ENCODE assay signal across 17 cellular contexts in the genomic region with DNA sequence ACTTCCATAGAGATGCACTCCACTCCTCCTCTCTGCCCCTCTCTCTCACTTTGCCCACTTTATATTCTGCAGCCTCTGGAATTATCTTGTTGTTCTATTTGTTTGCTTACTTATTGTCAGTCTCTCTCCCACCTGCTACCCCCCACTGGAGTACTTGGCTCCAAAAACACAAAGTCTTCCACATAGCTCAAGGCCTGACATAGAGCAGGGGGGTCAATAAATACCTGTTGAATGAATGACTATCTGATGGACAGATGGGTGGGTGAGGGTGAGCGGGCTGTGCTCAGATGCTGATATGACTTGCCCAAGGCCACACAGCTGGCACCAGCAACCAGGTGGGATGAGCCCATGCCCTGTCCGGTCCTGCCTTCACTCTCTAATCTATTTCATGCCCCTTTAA. TPM values are rescaled to one million over a fixed set of nuclear protein-coding genes. Genes with fewer than 3 reads are reported as not detected.
DNase-seq lines count a peak whose midpoint lies in the region; ATAC-seq, FAIRE-seq and TF ChIP-seq lines count a peak whose summit lies in the region.
"Had no signal": no experiment of that assay in that cellular context is flagged by ENCODE, and none has a peak within 500 bp of the region (broad histone marks: within the 10 kb centered on the region; RNA-seq: fewer than 3 reads in every experiment).

No MANE protein-coding gene starts in this region.

- H3K36me3 ChIP-seq in SK-N-SH (replicated peaks in 1 of 2; ENCODE audit: control insufficient read depth in 1 of 2, insufficient read depth in 2 of 2, low read length in 1 of 2) (no peaks in the 10 kb centered on the region), H1 (ENCODE audit: control insufficient read depth in 2 of 4, insufficient read depth in 4 of 4, low read length in 3 of 4) (no peaks in the 10 kb centered on the region), osteoblast (ENCODE audit: insufficient read depth, low read length) (no peaks in the 10 kb centered on the region)

- H3K79me1 ChIP-seq in H1 (ENCODE audit: low read depth, low read length), result peaks cover 3% of the 10 kb centered on the region; the same call in 1 of the 2 replicates

- no peak overlapping the region for H3K18ac ChIP-seq in H1 (ENCODE audit: extremely low read depth, low read length)

- no peaks in the 10 kb centered on the region for H4K20me1 ChIP-seq in SK-N-SH (ENCODE audit: insufficient read depth)
- peaks cover 0 to 7% of the 10 kb centered on the region in 2 experiments for H4K20me1 ChIP-seq in H1 (replicated peaks in 1 of 2; ENCODE audit: control insufficient read depth in 1 of 2, insufficient read depth in 2 of 2, low read length in 2 of 2)
- no peaks in the 10 kb centered on the region for H4K20me1 ChIP-seq in osteoblast (ENCODE audit: insufficient read depth, low read length)

- H3K4me1 ChIP-seq in SK-N-SH (ENCODE audit: control insufficient read depth in 1 of 2, insufficient read depth in 2 of 2, low read depth in 1 of 2, low read length in 1 of 2), result peaks cover 0 to 35% of the 10 kb centered on the region in 2 experiments; a peak in 2 of 4 replicates
- H3K4me1 ChIP-seq in H1 (replicated peaks in 1 of 4; ENCODE audit: control insufficient read depth in 3 of 4, insufficient read depth in 4 of 4, low read length in 3 of 4), result peaks cover 0 to 9% (median 7%) of the 10 kb centered on the region in 4 experiments; a peak in 4 of 7 replicates
- H3K4me1 ChIP-seq in osteoblast (ENCODE audit: insufficient read depth, low read length), result no peaks in the 10 kb centered on the region

- no peak overlapping the region for H2AK5ac ChIP-seq in H1 (ENCODE audit: low read depth, low read length)

- no peak overlapping the region for H2BK120ac ChIP-seq in H1 (replicated peaks; ENCODE audit: low read depth, low read length)

- no peak overlapping the region for H2BK12ac ChIP-seq in H1 (ENCODE audit: low read depth, low read length)

- H3K4me2 ChIP-seq in SK-N-SH, result no peak overlapping the region
- no peak overlapping the region for H3K4me2 ChIP-seq in H1 (ENCODE audit: insufficient read depth in 1 of 2, low read depth in 2 of 2, low read length in 2 of 2)
- H3K4me2 ChIP-seq in osteoblast (ENCODE audit: insufficient read depth, low read length), result no peak overlapping the region

- TF ChIP-seq RAD21 in SK-N-SH (IDR thresholded peaks at IDR 0.05; ENCODE audit: low read length) (no peak), H1 (IDR thresholded peaks at IDR 0.05 in 1 of 2, conservative IDR thresholded peaks at IDR 0.05 in 1 of 2; ENCODE audit: low read depth in 2 of 2, low read length in 2 of 2) (no peak)

- H4K5ac ChIP-seq in H1 (ENCODE audit: insufficient read length, low read depth, low read length), result no peak overlapping the region

- no peak overlapping the region for H4K91ac ChIP-seq in H1 (replicated peaks; ENCODE audit: insufficient read length, low read length)

- H3K56ac ChIP-seq in H1 (replicated peaks; ENCODE audit: insufficient read length, low read depth, low read length), result no peak overlapping the region

- TF ChIP-seq EP300 in SK-N-SH (IDR thresholded peaks at IDR 0.05; ENCODE audit: borderline replicate concordance in 1 of 2, low read depth in 1 of 2, low read length in 1 of 2) (no peak), H1 (IDR thresholded peaks at IDR 0.05; ENCODE audit: borderline replicate concordance in 1 of 2, low read depth in 2 of 2, low read length in 2 of 2) (no peak)

- no peaks in the 10 kb centered on the region for H3K9me2 ChIP-seq in SK-N-SH

- TF ChIP-seq CTCF in SK-N-SH (IDR thresholded peaks at IDR 0.05) (no peak), H1 (IDR thresholded peaks at IDR 0.05; ENCODE audit: control extremely low read depth in 1 of 3, insufficient read depth in 1 of 3, low read depth in 1 of 3, low read length in 3 of 3) (no peak), osteoblast (IDR thresholded peaks at IDR 0.05; ENCODE audit: extremely low read depth, low read depth, low read length) (no peak)

- H3K79me2 ChIP-seq in SK-N-SH (ENCODE audit: insufficient read depth), result no peaks in the 10 kb centered on the region
- H3K79me2 ChIP-seq in H1 (ENCODE audit: control insufficient read depth in 1 of 2, insufficient read depth in 2 of 2, low read length in 2 of 2), result no peaks in the 10 kb centered on the region
- no peaks in the 10 kb centered on the region for H3K79me2 ChIP-seq in osteoblast (ENCODE audit: insufficient read depth, low read length)

- H2BK20ac ChIP-seq in H1 (ENCODE audit: low read length), result no peak overlapping the region

- H3K27ac ChIP-seq in SK-N-SH (ENCODE audit: low read depth in 2 of 2, low read length in 1 of 2), result no peak overlapping the region
- H3K27ac ChIP-seq in H1 (ENCODE audit: low read depth, low read length), result no peak overlapping the region
- H3K27ac ChIP-seq in osteoblast (ENCODE audit: low read depth, low read length), result no peak overlapping the region

- H3K4ac ChIP-seq in H1 (replicated peaks; ENCODE audit: insufficient read length, low read depth, low read length), result no peak overlapping the region

- no peak overlapping the region for H4K8ac ChIP-seq in H1 (ENCODE audit: extremely low read depth, insufficient read depth, low read length)

- H3K23ac ChIP-seq in H1 (ENCODE audit: insufficient read length), result no peak overlapping the region

- H3K14ac ChIP-seq in H1 (ENCODE audit: insufficient read length), result no peak overlapping the region

- no peaks in the 10 kb centered on the region for H3F3A ChIP-seq in SK-N-SH (replicated peaks; ENCODE audit: insufficient read depth)

- H3K27me3 ChIP-seq in SK-N-SH (ENCODE audit: insufficient read depth) (no peaks in the 10 kb centered on the region; the same call in 1 of the 2 replicates), H1 (replicated peaks in 1 of 4; ENCODE audit: control insufficient read depth in 3 of 4, extremely low read depth in 1 of 4, insufficient read depth in 3 of 4, low read length in 3 of 4) (peaks cover 0 to 2% (median 0%) of the 10 kb centered on the region in 4 experiments; a peak in 1 of 7 replicates), osteoblast (ENCODE audit: insufficient read depth, low read length) (peaks cover 47% of the 10 kb centered on the region)

- TF ChIP-seq POLR2A in H1 (IDR thresholded peaks at IDR 0.05; ENCODE audit: control extremely low read depth in 1 of 2, low read depth in 2 of 2, low read length in 2 of 2), result no peak

- H3K9ac ChIP-seq in SK-N-SH, result no peak overlapping the region
- H3K9ac ChIP-seq in H1 (replicated peaks in 1 of 4; ENCODE audit: extremely low read depth in 1 of 4, low read depth in 3 of 4, low read length in 3 of 4), result no peak overlapping the region

- POLR2A ChIA-PET in SK-N-SH (lab: Yijun Ruan, JAX), result no interaction called here
- POLR2A ChIA-PET in H1 (lab: Charles Lee; ENCODE audit: partially characterized antibody), result interaction anchor here (0.5 kb wide), 1 partner anchor 135 kb away, joined by 4 read pairs; no protein-coding TSS in a partner anchor

- H2BK5ac ChIP-seq in H1 (ENCODE audit: low read depth, low read length), result no peak overlapping the region

- H3K9me3 ChIP-seq in SK-N-SH (no peaks in the 10 kb centered on the region), H1 (ENCODE audit: insufficient read depth in 2 of 2, low read depth in 1 of 2, low read length in 1 of 2) (no peaks in the 10 kb centered on the region), osteoblast (ENCODE audit: low read depth, low read length) (no peaks in the 10 kb centered on the region)

- ATAC-seq in SK-N-SH treated with all-trans-retinoic acid at 6 μM for 48 hours (no peak), HG02840 (IDR thresholded peaks at IDR 0.05; ENCODE audit: low FRiP score, unreplicated experiment) (no peak), HG03342 (IDR thresholded peaks at IDR 0.05; ENCODE audit: unreplicated experiment) (no peak)

- CTCF ChIA-PET in SK-N-SH (lab: Yijun Ruan, JAX), result interaction anchor here (0.9 to 3.4 kb wide), 5 partner anchors 16 to 139 kb away, joined by 4 to 9 read pairs (median 6); no protein-coding TSS in a partner anchor
- CTCF ChIA-PET in H1 (lab: Charles Lee; ENCODE audit: partially characterized antibody), result interaction anchor here (0.7 to 1.7 kb wide), 8 partner anchors 12 to 136 kb away, joined by 3 to 8 read pairs (median 3); no protein-coding TSS in a partner anchor

- 0 out of 2 replicates have a peak overlapping the region, but pooled peaks have one; percentile 40 for H2BK15ac ChIP-seq in H1 (ENCODE audit: low read length)

- no peak for FAIRE-seq in H1 (lab: Jason Lieb, UNC)
- FAIRE-seq: G401.6, GM12892 had no signal

- H3K23me2 ChIP-seq in H1 (ENCODE audit: low read depth, low read length), result peaks cover 7% of the 10 kb centered on the region

- H3K4me3 ChIP-seq in SK-N-SH (ENCODE audit: low read depth in 2 of 2, low read length in 1 of 2), result no peak overlapping the region
- H3K4me3 ChIP-seq in H1 (ENCODE audit: extremely low read depth in 1 of 4, insufficient read depth in 2 of 4, low read depth in 3 of 4, low read length in 4 of 4), result no peak overlapping the region
- no peak overlapping the region for H3K4me3 ChIP-seq in osteoblast (ENCODE audit: insufficient read depth, low read length)

- WGBS in SK-N-SH (ENCODE audit: low lambda C conversion rate), result 73% methylated on average over 2 of the region's 2 CpGs
- WGBS in H1 (ENCODE audit: extremely low coverage in 1 of 2, insufficient coverage in 1 of 2, insufficient read length in 1 of 2, insufficient replicate concordance in 2 of 2, low coverage in 1 of 2, low lambda C conversion rate in 2 of 2, missing lambda C conversion rate in 1 of 2), 2 experiments, result 91% methylated on average over 2 of the region's 2 CpGs; no CpG with 5 or more reads in 1 of the 2 experiments

- DNase-seq in SK-N-SH, result no peak
- peak; percentile 53 for DNase-seq in NCI-H69 (lab: John Stamatoyannopoulos, UW)
- DNase-seq in H1 (ENCODE audit: low read depth in 1 of 2, low spot score in 2 of 2), result no peak
- DNase-seq in osteoblast (ENCODE audit: insufficient read length, low spot score, missing footprints), result peak; percentile 63
- DNase-seq: C1 segment of cervical spinal cord; Calu3; CD4-positive, alpha-beta memory T cell; COR-L47; DMS53; DND-41; GOT3 had no signal

- H2AFZ ChIP-seq in SK-N-SH (ENCODE audit: low read depth), result no peak overlapping the region
- no peak overlapping the region for H2AFZ ChIP-seq in H1 (ENCODE audit: low read length)
- no peak overlapping the region for H2AFZ ChIP-seq in osteoblast (ENCODE audit: low read length)

TF ChIP-seq in H1, 55 proteins besides CTCF, POLR2A, EP300 and RAD21 (continues in another document):
- no peak for TF ChIP-seq CHD2 (IDR thresholded peaks at IDR 0.05; ENCODE audit: low read length)

RNA-seq across cellular contexts. Expression of a gene that starts 13.4 kb away (rescaled TPM):
- 0.46 and 0.55 TPM in 2 replicates for polyA plus RNA-seq in SK-N-SH (2012; rRNA removed)
- 0.27 and 0.98 TPM in 2 replicates for polyA plus RNA-seq in SK-N-SH (2012; cell fraction: cytosol; rRNA removed)
- polyA plus RNA-seq in SK-N-SH (2012; cell fraction: nucleus; rRNA removed), result 0.74 and 1.4 TPM in 2 replicates
- total RNA-seq in H1 (2021; fragmentation: NEBNext Ultra II Directional; extraction: Animal tissue kit (Norgen Biotek cat#: 25700)), result 4.0 and 4.1 TPM in 2 replicates
- 7.6 and 11.1 TPM in 2 replicates for polyA plus RNA-seq in H1 (2011; rRNA removed)
- 5.5 TPM for polyA plus RNA-seq in H1 (2011; cell fraction: cytosol; rRNA removed)
- 11.1 TPM for polyA plus RNA-seq in H1 (2011; cell fraction: nucleus; rRNA removed)
- 4.2 to 10.8 TPM (median 8.7 TPM) in 4 replicates for polyA plus RNA-seq in H1 (2012, experiment 1 of 2)
- 5.7 TPM for polyA plus RNA-seq in H1 (2012, experiment 2 of 2)
- 3.8 TPM for polyA plus RNA-seq in H1 (2013, experiment 1 of 2)
- 4.2 TPM for polyA plus RNA-seq in H1 (2013, experiment 2 of 2)
- 4.4 and 5.4 TPM in 2 replicates for polyA minus RNA-seq in H1 (2011; rRNA and poly(A)+ RNA removed)
- 5.1 TPM for polyA minus RNA-seq in H1 (2011; cell fraction: cytosol; rRNA and poly(A)+ RNA removed)
- 4.8 TPM for polyA minus RNA-seq in H1 (2011; cell fraction: nucleus; rRNA and poly(A)+ RNA removed)
- not detected in 2 replicates for total RNA-seq in osteoblast
- total RNA-seq: CD4-positive, alpha-beta memory T cell had no signal
- polyA plus RNA-seq: BJ; CD4-positive, alpha-beta memory T cell had no signal

Comparison
In these comparisons a context has a peak if more than half of its experiments do, and no peak if none do; other contexts are left out.
1. DNase-seq: peak in NCI-H69 (single experiment) and osteoblast (single experiment); none in SK-N-SH (single experiment) and H1 (0 of 2).